In genomic region chr3:157119369-157119951, GRCh38 we compare ENCODE assay signal across 1 cellular context.
A peak's percentile ranks its signal among the peaks of the same experiment; 100 is the strongest.
TF ChIP-seq lines count a peak whose summit lies in the region.

No MANE protein-coding gene starts in this region.

TF ChIP-seq in HepG2, 621 proteins besides CTCF, POLR2A, EP300 and RAD21 (continued from another document and continues in another):
- TF ChIP-seq ZMAT5 (CRISPR knock-in tag; IDR thresholded peaks at IDR 0.05; ENCODE audit: borderline replicate concordance, low read depth) (no peak), TRIM22 (IDR thresholded peaks at IDR 0.05) (no peak), IRX3 (CRISPR knock-in tag; IDR thresholded peaks at IDR 0.05; ENCODE audit: borderline replicate concordance, low read depth) (no peak), ZNF850 (CRISPR knock-in tag; conservative IDR thresholded peaks at IDR 0.05) (no peak), ZNF30 (CRISPR knock-in tag; IDR thresholded peaks at IDR 0.05) (no peak), NPAS2 (CRISPR knock-in tag; IDR thresholded peaks at IDR 0.05; ENCODE audit: borderline replicate concordance) (no peak), HNRNPH1 (optimal IDR thresholded peaks at IDR 0.05; ENCODE audit: low read depth, low read length) (no peak), ZNF597 (CRISPR knock-in tag; IDR thresholded peaks at IDR 0.05) (no peak), ZNF180 (CRISPR knock-in tag; IDR thresholded peaks at IDR 0.05; ENCODE audit: borderline replicate concordance, low read depth) (no peak), NR2F1 (CRISPR knock-in tag; IDR thresholded peaks at IDR 0.05) (no peak), SALL2 (CRISPR knock-in tag; IDR thresholded peaks at IDR 0.05) (no peak), NONO (IDR thresholded peaks at IDR 0.05) (no peak), NONO (CRISPR knock-in tag; conservative IDR thresholded peaks at IDR 0.05) (no peak), SMARCC2 (IDR thresholded peaks at IDR 0.05) (no peak), TRAFD1 (CRISPR knock-in tag; IDR thresholded peaks at IDR 0.05; ENCODE audit: borderline replicate concordance) (no peak), ZNF576 (CRISPR knock-in tag; IDR thresholded peaks at IDR 0.05) (no peak), FOSL1 (CRISPR knock-in tag; IDR thresholded peaks at IDR 0.05; ENCODE audit: borderline replicate concordance) (no peak), ZSCAN31 (CRISPR knock-in tag; IDR thresholded peaks at IDR 0.05; ENCODE audit: low read depth) (no peak; the same call in 1 of the 2 replicates), RBAK (CRISPR knock-in tag; IDR thresholded peaks at IDR 0.05) (no peak), ELF3 (CRISPR knock-in tag; IDR thresholded peaks at IDR 0.05) (no peak), KAT7 (CRISPR knock-in tag; IDR thresholded peaks at IDR 0.05; ENCODE audit: borderline replicate concordance) (no peak), NFKBIZ (CRISPR knock-in tag; IDR thresholded peaks at IDR 0.05) (no peak), FOSL2 (CRISPR knock-in tag; IDR thresholded peaks at IDR 0.05) (no peak), ZNF749 (CRISPR knock-in tag; IDR thresholded peaks at IDR 0.05; ENCODE audit: borderline replicate concordance) (no peak), MXD3 (CRISPR knock-in tag; IDR thresholded peaks at IDR 0.05) (no peak), ZNF574 (CRISPR knock-in tag; IDR thresholded peaks at IDR 0.05) (no peak), MAFG (CRISPR knock-in tag; IDR thresholded peaks at IDR 0.05) (no peak), RFX5 (IDR thresholded peaks at IDR 0.05; ENCODE audit: low read depth, low read length) (no peak), ZNF709 (CRISPR knock-in tag; IDR thresholded peaks at IDR 0.05) (no peak), MEIS1 (CRISPR knock-in tag; IDR thresholded peaks at IDR 0.05; ENCODE audit: borderline replicate concordance) (no peak), ATM (IDR thresholded peaks at IDR 0.05; ENCODE audit: borderline replicate concordance) (no peak), ZNF639 (CRISPR knock-in tag; conservative IDR thresholded peaks at IDR 0.05) (no peak), KAT8 (CRISPR knock-in tag; IDR thresholded peaks at IDR 0.05) (0 out of 2 replicates have a peak, but pooled peaks have one; percentile 26), ZNF569 (CRISPR knock-in tag; IDR thresholded peaks at IDR 0.05; ENCODE audit: borderline replicate concordance) (no peak), SSRP1 (CRISPR knock-in tag; IDR thresholded peaks at IDR 0.05) (no peak), PLSCR1 (CRISPR knock-in tag; IDR thresholded peaks at IDR 0.05; ENCODE audit: borderline replicate concordance) (no peak), TAF1 (CRISPR knock-in tag; IDR thresholded peaks at IDR 0.05) (no peak), NFYC (CRISPR knock-in tag; IDR thresholded peaks at IDR 0.05) (peak; percentile 62), CHD4 (IDR thresholded peaks at IDR 0.05; ENCODE audit: borderline replicate concordance, low read length) (no peak), TOPORS (CRISPR knock-in tag; IDR thresholded peaks at IDR 0.05) (no peak), ZNF75D (CRISPR knock-in tag; IDR thresholded peaks at IDR 0.05; ENCODE audit: borderline replicate concordance) (no peak), SP140L (CRISPR knock-in tag; IDR thresholded peaks at IDR 0.05; ENCODE audit: borderline replicate concordance) (no peak), PRPF4 (IDR thresholded peaks at IDR 0.05; ENCODE audit: low read depth, low read length, poor library complexity, severe bottlenecking) (no peak), THAP9 (CRISPR knock-in tag; IDR thresholded peaks at IDR 0.05; ENCODE audit: borderline replicate concordance) (no peak), DNMT3B (CRISPR knock-in tag; conservative IDR thresholded peaks at IDR 0.05) (no peak), CSRNP2 (CRISPR knock-in tag; conservative IDR thresholded peaks at IDR 0.05; ENCODE audit: low read depth) (no peak), RFXANK (CRISPR knock-in tag; IDR thresholded peaks at IDR 0.05) (no peak), ZKSCAN8 (CRISPR knock-in tag; IDR thresholded peaks at IDR 0.05; ENCODE audit: borderline replicate concordance) (no peak), THAP11 (CRISPR knock-in tag; IDR thresholded peaks at IDR 0.05) (no peak), SRSF1 (optimal IDR thresholded peaks at IDR 0.05; ENCODE audit: low read depth, low read length) (no peak), ZNF207 (IDR thresholded peaks at IDR 0.05; ENCODE audit: borderline replicate concordance) (no peak), SNAPC2 (CRISPR knock-in tag; IDR thresholded peaks at IDR 0.05) (no peak), BHLHE40 (IDR thresholded peaks at IDR 0.05; ENCODE audit: low read length) (no peak), ZNF160 (CRISPR knock-in tag; IDR thresholded peaks at IDR 0.05) (no peak)
